Comparison of ENCODE assay signal across 23 cellular contexts in the genomic region with DNA sequence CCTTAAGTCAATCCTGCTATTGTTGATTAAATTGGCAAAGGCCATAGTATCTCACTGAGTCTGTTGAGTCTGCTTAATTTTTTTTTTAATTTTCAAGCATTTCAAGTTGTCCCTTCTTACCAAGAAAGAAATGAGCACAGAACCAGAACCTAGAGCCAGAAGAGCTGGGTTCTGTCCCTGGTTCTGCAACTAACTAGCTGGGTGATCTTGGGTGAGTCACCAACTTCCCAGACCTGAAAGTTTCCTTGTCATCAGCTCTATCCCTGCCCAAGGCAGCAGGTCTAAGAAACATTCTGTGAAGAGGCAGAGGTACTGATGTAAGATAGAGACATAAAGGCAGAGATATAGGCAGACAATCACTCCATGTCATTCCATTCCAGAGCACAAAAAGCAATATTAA. TPM values are rescaled to one million over a fixed set of nuclear protein-coding genes. Genes with fewer than 3 reads are reported as not detected.
"Had no signal": no experiment of that assay in that cellular context is flagged by ENCODE, and none has a peak within 500 bp of the region (broad histone marks: within the 10 kb centered on the region; RNA-seq: fewer than 3 reads in every experiment).

No MANE protein-coding gene starts in this region.

- H3K27me3 Mint-ChIP-seq: type B pancreatic cell had no signal

- H3K9me3 ChIP-seq: esophagus squamous epithelium, mucosa of descending colon, neutrophil, psoas muscle, spleen, stomach had no signal

- H3K27ac ChIP-seq: dorsolateral prefrontal cortex, esophagus squamous epithelium, hepatocyte, neutrophil, psoas muscle, spleen, stomach had no signal

- H3K27me3 ChIP-seq: dorsolateral prefrontal cortex, esophagus squamous epithelium, hepatocyte, neutrophil, spleen, stomach had no signal

- ATAC-seq: mucosa of descending colon; naive thymus-derived CD8-positive, alpha-beta T cell; psoas muscle; sciatic nerve had no signal

- H3K9me3 Mint-ChIP-seq: naive thymus-derived CD8-positive, alpha-beta T cell; type B pancreatic cell had no signal

- H3K27ac Mint-ChIP-seq: type B pancreatic cell had no signal

- H3K36me3 Mint-ChIP-seq: type B pancreatic cell had no signal

- H3K36me3 ChIP-seq: esophagus squamous epithelium, neutrophil, spleen, stomach had no signal

- FAIRE-seq: urothelium cell line had no signal

- DNase-seq: cortex of kidney; dorsolateral prefrontal cortex; effector CD8-positive, alpha-beta T cell; esophagus squamous epithelium; foreskin melanocyte; head of caudate nucleus; mucosa of descending colon; naive thymus-derived CD8-positive, alpha-beta T cell; psoas muscle; retina; spleen; stimulated activated CD4-positive, alpha-beta T cell treated with anti-CD3 and anti-CD28 coated beads, Interleukin-15, amount 100 ng/mL, for 24 hours; stimulated activated CD4-positive, alpha-beta T cell treated with anti-CD3 and anti-CD28 coated beads, Interleukin-1b, Interleukin-23, amount 100 ng/mL, for 48 hours; stimulated activated CD4-positive, alpha-beta T cell treated with anti-CD3 and anti-CD28 coated beads, Interleukin-4, amount 100 ng/mL, for 4 hours; stimulated activated naive CD4-positive, alpha-beta T cell; stomach; substantia nigra had no signal

- H3K4me2 ChIP-seq: hepatocyte had no signal

- H3K4me3 ChIP-seq: dorsolateral prefrontal cortex, esophagus squamous epithelium, hepatocyte, mucosa of descending colon, psoas muscle, spleen, stomach had no signal

- H3K4me3 Mint-ChIP-seq: naive thymus-derived CD8-positive, alpha-beta T cell; type B pancreatic cell had no signal

- H2AFZ ChIP-seq: hepatocyte had no signal

RNA-seq across cellular contexts. Expression of a gene that starts 17.3 kb away (rescaled TPM):
- polyA plus RNA-seq: neural cell had no signal
